Comparison of ENCODE assay signal across 8 cellular contexts in genomic region chr6:39228111-39228971, GRCh38. TPM values are rescaled to one million over a fixed set of nuclear protein-coding genes. Genes with fewer than 3 reads are reported as not detected.
DNase-seq lines count a peak whose midpoint lies in the region; ATAC-seq and TF ChIP-seq lines count a peak whose summit lies in the region.

No MANE protein-coding gene starts in this region.

- peaks cover 47% of the 10 kb centered on the region for H3K27me3 Mint-ChIP-seq in T-helper 17 cell

- H3K36me3 ChIP-seq in skeletal muscle satellite cell (ENCODE audit: insufficient read depth, low read length), result no peaks in the 10 kb centered on the region

- H3K27me3 ChIP-seq in skeletal muscle satellite cell (ENCODE audit: control insufficient read depth, insufficient read depth, low read length), result peaks cover 33% of the 10 kb centered on the region

- H3K4me3 ChIP-seq in epithelial cell of proximal tubule (ENCODE audit: low read depth, low read length) (peak overlapping the region; percentile 93), skeletal muscle satellite cell (ENCODE audit: low read length) (peak overlapping the region; percentile 59)

- H3K4me1 ChIP-seq in skeletal muscle satellite cell (ENCODE audit: control insufficient read depth, insufficient read depth, low read length), result peaks cover 6% of the 10 kb centered on the region

- no peak for ATAC-seq in T-helper 17 cell
- no peak for ATAC-seq in HG03457 (IDR thresholded peaks at IDR 0.05; ENCODE audit: unreplicated experiment)
- no peak for ATAC-seq in GM18907 (IDR thresholded peaks at IDR 0.05; ENCODE audit: unreplicated experiment)

- H3K27ac Mint-ChIP-seq in T-helper 17 cell, result no peak overlapping the region

- H3K4me1 Mint-ChIP-seq in T-helper 17 cell, result peaks cover 32% of the 10 kb centered on the region

- H3K9me3 ChIP-seq in T-helper 17 cell (ENCODE audit: control insufficient read depth, low read length, poor library complexity, severe bottlenecking) (no peaks in the 10 kb centered on the region), skeletal muscle satellite cell (replicated peaks; ENCODE audit: low read length) (no peaks in the 10 kb centered on the region)

- H3K4me3 Mint-ChIP-seq in T-helper 17 cell, result peak overlapping the region; percentile 80

- no peak overlapping the region for H3K9ac ChIP-seq in skeletal muscle satellite cell (ENCODE audit: low read depth, low read length)

- TF ChIP-seq CTCF in epithelial cell of proximal tubule (conservative IDR thresholded peaks at IDR 0.05; ENCODE audit: low read depth, low read length), result no peak

- H3K4me2 ChIP-seq in skeletal muscle satellite cell (ENCODE audit: low read length), result peak overlapping the region; percentile 83

- H3K36me3 Mint-ChIP-seq in T-helper 17 cell (ENCODE audit: low read depth), result peaks cover 2% of the 10 kb centered on the region

- DNase-seq in CD1c-positive myeloid dendritic cell (ENCODE audit: extremely low spot score) (peak; percentile 45), T-helper 17 cell (no peak), epithelial cell of proximal tubule (ENCODE audit: low read depth) (no peak), pons (ENCODE audit: low spot score) (no peak), DMS 273 (lab: John Stamatoyannopoulos, UW; ENCODE audit: unreplicated experiment) (no peak)

RNA-seq across cellular contexts. Expression of gene KCNK5, which starts 0.9 kb away (rescaled TPM):
- total RNA-seq in T-helper 17 cell (under 1 TPM; 0.78 to 0.87 TPM), epithelial cell of proximal tubule (1.6 and 2.8 TPM in 2 replicates)
- under 0.01 and 0.25 TPM in 2 replicates for total RNA-seq in skeletal muscle satellite cell (2012; rRNA removed)
